8 cellular contexts compared by ENCODE assay signal in the genomic region with DNA sequence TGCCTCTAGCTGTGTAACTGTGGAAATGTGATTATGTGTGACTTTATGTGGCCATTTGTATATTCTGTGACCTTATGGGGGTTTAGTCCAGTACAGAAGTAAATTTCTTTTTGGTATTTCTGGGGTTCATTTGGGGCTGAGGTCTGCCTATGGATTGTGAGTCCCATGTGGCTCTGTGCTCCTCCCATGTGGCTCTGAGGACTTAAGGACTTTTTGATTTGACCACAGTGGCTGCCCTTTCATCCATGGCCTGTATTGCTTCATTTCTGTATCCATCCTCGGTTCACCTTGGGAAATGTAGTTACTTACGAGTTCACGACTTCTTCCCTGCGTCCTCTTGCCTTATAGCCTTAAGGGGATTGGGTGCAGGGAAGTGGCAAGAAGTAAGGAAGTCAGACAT. TPM values are rescaled to one million over a fixed set of nuclear protein-coding genes. Genes with fewer than 3 reads are reported as not detected.
A peak's percentile ranks its signal among the peaks of the same experiment; 100 is the strongest.
DNase-seq lines count a peak whose midpoint lies in the region; ATAC-seq and TF ChIP-seq lines count a peak whose summit lies in the region.

No MANE protein-coding gene starts in this region.

- H3K4me3 ChIP-seq in WERI-Rb-1 (ENCODE audit: low read depth, low read length) (peak overlapping the region; percentile 60), hepatocyte (peak overlapping the region; percentile 65)

- no peaks in the 10 kb centered on the region for H3K9me2 ChIP-seq in hepatocyte (replicated peaks; ENCODE audit: insufficient read depth)

- H3K27me3 Mint-ChIP-seq in T-helper 1 cell treated with Interleukin-12 subunit alpha and Interleukin-12 subunit beta and Interleukin-4 antibody, amounts not matched to agents 30 μg/mL and 1 μg/mL, for 36 hours (ENCODE audit: low read depth): no peaks in the 10 kb centered on the region
- no peaks in the 10 kb centered on the region for H3K27me3 Mint-ChIP-seq in stimulated activated naive B cell treated with anti-CD40 and anti-IgM and Interleukin-4, amounts not matched to agents 10 μg/mL and 1 μg/mL and 100 μg/mL, for 72 hours

- H3K79me2 ChIP-seq in hepatocyte: peaks cover 55% of the 10 kb centered on the region

- H3K27me3 ChIP-seq in WERI-Rb-1 (ENCODE audit: insufficient read depth, low read depth, severe bottlenecking) (no peaks in the 10 kb centered on the region), hepatocyte (no peaks in the 10 kb centered on the region)

- H3K36me3 ChIP-seq in WERI-Rb-1: peaks cover 11% of the 10 kb centered on the region
- H3K36me3 ChIP-seq in hepatocyte (replicated peaks; ENCODE audit: insufficient read depth, low read depth): no peaks in the 10 kb centered on the region

- H3K27ac ChIP-seq in WERI-Rb-1: no peak overlapping the region
- no peak overlapping the region for H3K27ac ChIP-seq in hepatocyte

- peaks cover 6% of the 10 kb centered on the region for H3K4me1 ChIP-seq in hepatocyte (ENCODE audit: insufficient read depth)

- H4K20me1 ChIP-seq in hepatocyte (ENCODE audit: insufficient read depth, poor library complexity, severe bottlenecking): no peaks in the 10 kb centered on the region

- H2AFZ ChIP-seq in hepatocyte: peak overlapping the region; percentile 73

- TF ChIP-seq CTCF in WERI-Rb-1 (IDR thresholded peaks at IDR 0.05; ENCODE audit: low read depth, low read length) (no peak), hepatocyte (IDR thresholded peaks at IDR 0.05; ENCODE audit: poor library complexity) (no peak)

- peak overlapping the region; percentile 90 for H3K4me3 Mint-ChIP-seq in T-helper 1 cell treated with Interleukin-12 subunit alpha and Interleukin-12 subunit beta and Interleukin-4 antibody, amounts not matched to agents 30 μg/mL and 1 μg/mL, for 36 hours
- H3K4me3 Mint-ChIP-seq in stimulated activated naive B cell treated with anti-CD40 and anti-IgM and Interleukin-4, amounts not matched to agents 10 μg/mL and 1 μg/mL and 100 μg/mL, for 72 hours: peak overlapping the region; percentile 88 to 92

- H3K9me3 ChIP-seq in WERI-Rb-1 (ENCODE audit: severe bottlenecking): peaks cover 2% of the 10 kb centered on the region
- peaks cover 20% of the 10 kb centered on the region for H3K9me3 ChIP-seq in hepatocyte (ENCODE audit: low read depth)

- H3K4me1 Mint-ChIP-seq in T-helper 1 cell treated with Interleukin-12 subunit alpha and Interleukin-12 subunit beta and Interleukin-4 antibody, amounts not matched to agents 30 μg/mL and 1 μg/mL, for 36 hours (ENCODE audit: low read depth): peaks cover 18% of the 10 kb centered on the region
- H3K4me1 Mint-ChIP-seq in stimulated activated naive B cell treated with anti-CD40 and anti-IgM and Interleukin-4, amounts not matched to agents 10 μg/mL and 1 μg/mL and 100 μg/mL, for 72 hours: peaks cover 15 to 22% of the 10 kb centered on the region in 2 donors

- 85% methylated on average over 4 of the region's 4 CpGs for WGBS in hepatocyte (ENCODE audit: low lambda C conversion rate, missing lambda C conversion rate)

- H3K4me2 ChIP-seq in hepatocyte: peak overlapping the region; percentile 95

- no peak for ATAC-seq in stimulated activated naive B cell treated with anti-CD40 and anti-IgM and Interleukin-4, amounts not matched to agents 10 μg/mL and 1 μg/mL and 100 μg/mL, for 72 hours (replicated peaks)
- ATAC-seq in GM19324 (IDR thresholded peaks at IDR 0.05; ENCODE audit: low FRiP score, unreplicated experiment): no peak

- DNase-seq in T-helper 1 cell: no peak
- DNase-seq in WERI-Rb-1: no peak
- no peak for DNase-seq in hepatocyte (ENCODE audit: low spot score)
- no peak for DNase-seq in stimulated activated naive B cell treated with anti-CD40 and anti-IgM and Interleukin-4, amounts not matched to agents 10 μg/mL and 1 μg/mL and 100 μg/mL, for 72 hours
- no peak for DNase-seq in NCI-H146 (lab: John Stamatoyannopoulos, UW)
- DNase-seq in nucleus accumbens (lab: John Stamatoyannopoulos, UW): no peak

- peaks cover 18% of the 10 kb centered on the region for H3K36me3 Mint-ChIP-seq in T-helper 1 cell treated with Interleukin-12 subunit alpha and Interleukin-12 subunit beta and Interleukin-4 antibody, amounts not matched to agents 30 μg/mL and 1 μg/mL, for 36 hours (ENCODE audit: low read depth)
- peaks cover 22 to 37% of the 10 kb centered on the region in 2 donors for H3K36me3 Mint-ChIP-seq in stimulated activated naive B cell treated with anti-CD40 and anti-IgM and Interleukin-4, amounts not matched to agents 10 μg/mL and 1 μg/mL and 100 μg/mL, for 72 hours

- peaks cover 38% of the 10 kb centered on the region for H3K9me3 Mint-ChIP-seq in T-helper 1 cell treated with Interleukin-12 subunit alpha and Interleukin-12 subunit beta and Interleukin-4 antibody, amounts not matched to agents 30 μg/mL and 1 μg/mL, for 36 hours
- peaks cover 8 to 10% of the 10 kb centered on the region in 2 donors for H3K9me3 Mint-ChIP-seq in stimulated activated naive B cell treated with anti-CD40 and anti-IgM and Interleukin-4, amounts not matched to agents 10 μg/mL and 1 μg/mL and 100 μg/mL, for 72 hours

- no peak overlapping the region for H3K27ac Mint-ChIP-seq in T-helper 1 cell treated with Interleukin-12 subunit alpha and Interleukin-12 subunit beta and Interleukin-4 antibody, amounts not matched to agents 30 μg/mL and 1 μg/mL, for 36 hours
- H3K27ac Mint-ChIP-seq in stimulated activated naive B cell treated with anti-CD40 and anti-IgM and Interleukin-4, amounts not matched to agents 10 μg/mL and 1 μg/mL and 100 μg/mL, for 72 hours: peak overlapping the region; percentile 96

RNA-seq across cellular contexts. Expression of a gene that starts 1.0 kb away (rescaled TPM):
- 12.9 and 14.8 TPM in 2 replicates for total RNA-seq in hepatocyte
- 4.9 and 6.0 TPM in 2 replicates for polyA plus RNA-seq in hepatocyte
